14 cellular contexts compared by ENCODE assay signal in genomic region chr1:222641269-222641948, GRCh38.
"Had no signal": no experiment of that assay in that cellular context is flagged by ENCODE, and none has a peak within 500 bp of the region (broad histone marks: within the 10 kb centered on the region; RNA-seq: fewer than 3 reads in every experiment).

No MANE protein-coding gene starts in this region.

- H3K9me3 Mint-ChIP-seq: activated CD4-positive, alpha-beta memory T cell treated with anti-CD3 and anti-CD28 coated beads, Interleukin-2, amount 10 ng/mL, durations not matched to agents 7 days and 5 days; central memory CD8-positive, alpha-beta T cell; T-helper 1 cell treated with Interleukin-12 subunit alpha and Interleukin-12 subunit beta and Interleukin-4 antibody, amounts not matched to agents 30 μg/mL and 1 μg/mL, for 36 hours had no signal

- H3K4me3 ChIP-seq: gastroesophageal sphincter, right atrium auricular region, smooth muscle cell, tibial artery had no signal

- H3K27ac Mint-ChIP-seq: activated CD4-positive, alpha-beta memory T cell treated with anti-CD3 and anti-CD28 coated beads, Interleukin-2, amount 10 ng/mL, durations not matched to agents 7 days and 5 days; T-helper 1 cell treated with Interleukin-12 subunit alpha and Interleukin-12 subunit beta and Interleukin-4 antibody, amounts not matched to agents 30 μg/mL and 1 μg/mL, for 36 hours had no signal

- H3K4me3 Mint-ChIP-seq: activated CD4-positive, alpha-beta memory T cell treated with anti-CD3 and anti-CD28 coated beads, Interleukin-2, amount 10 ng/mL, durations not matched to agents 7 days and 5 days; central memory CD8-positive, alpha-beta T cell; T-helper 1 cell treated with Interleukin-12 subunit alpha and Interleukin-12 subunit beta and Interleukin-4 antibody, amounts not matched to agents 30 μg/mL and 1 μg/mL, for 36 hours had no signal

- H3K36me3 ChIP-seq: right atrium auricular region had no signal

- H3K27ac ChIP-seq: epithelial cell of prostate, gastroesophageal sphincter, right atrium auricular region, tibial artery had no signal

- H3K27me3 Mint-ChIP-seq: activated CD4-positive, alpha-beta memory T cell treated with anti-CD3 and anti-CD28 coated beads, Interleukin-2, amount 10 ng/mL, durations not matched to agents 7 days and 5 days; central memory CD8-positive, alpha-beta T cell had no signal

- H3K9me3 ChIP-seq: gastroesophageal sphincter, right atrium auricular region, tibial artery had no signal

- ATAC-seq: gastroesophageal sphincter had no signal

- DNase-seq: activated CD4-positive, alpha-beta memory T cell treated with anti-CD3 and anti-CD28 coated beads, Interleukin-2, amount 10 ng/mL, durations not matched to agents 7 days and 5 days; activated CD4-positive, CD25-positive, alpha-beta regulatory T cell treated with anti-CD3 and anti-CD28 coated beads, Interleukin-2, amount 50 U/mL, for 72 hours; activated naive CD4-positive, alpha-beta T cell treated with Interleukin-2 at 50 U/mL for 16 hours; activated T-cell treated with anti-CD3 and anti-CD28 coated beads, Interleukin-2, amount 50 U/mL, for 48 hours; cortex of kidney; effector memory CD4-positive, alpha-beta T cell; kidney; tibial artery had no signal

- H3K4me2 ChIP-seq: smooth muscle cell had no signal

- H3K27me3 ChIP-seq: gastroesophageal sphincter, right atrium auricular region, tibial artery had no signal
